24 cellular contexts compared by ENCODE assay signal in genomic region chr20:58546756-58547526, GRCh38. TPM values are rescaled to one million over a fixed set of nuclear protein-coding genes. Genes with fewer than 3 reads are reported as not detected.
DNase-seq lines count a peak whose midpoint lies in the region; ATAC-seq and TF ChIP-seq lines count a peak whose summit lies in the region.
"Had no signal": no experiment of that assay in that cellular context is flagged by ENCODE, and none has a peak within 500 bp of the region (broad histone marks: within the 10 kb centered on the region; RNA-seq: fewer than 3 reads in every experiment).

No MANE protein-coding gene starts in this region.

- H3K79me2 ChIP-seq in smooth muscle cell (ENCODE audit: low read depth) = no peaks in the 10 kb centered on the region

- H3K4me1 ChIP-seq in esophagus muscularis mucosa = peaks cover 0 to 25% (median 11%) of the 10 kb centered on the region in 4 donors
- peaks cover 18% of the 10 kb centered on the region for H3K4me1 ChIP-seq in smooth muscle cell (ENCODE audit: low read depth)
- no peaks in the 10 kb centered on the region for H3K4me1 ChIP-seq in left lung

- no peak for TF ChIP-seq POLR2A in esophagus muscularis mucosa (IDR thresholded peaks at IDR 0.05; ENCODE audit: low read depth)

- H3K27me3 ChIP-seq in esophagus muscularis mucosa (no peaks in the 10 kb centered on the region), smooth muscle cell (ENCODE audit: low read depth) (no peaks in the 10 kb centered on the region), left lung (peaks cover 7 to 25% of the 10 kb centered on the region in 2 donors)

- no peaks in the 10 kb centered on the region for H3F3A ChIP-seq in smooth muscle cell (ENCODE audit: low read depth)

- TF ChIP-seq CTCF in esophagus muscularis mucosa (IDR thresholded peaks at IDR 0.05) = no peak
- no peak for TF ChIP-seq CTCF in smooth muscle cell (IDR thresholded peaks at IDR 0.05; ENCODE audit: borderline replicate concordance, insufficient read depth, poor library complexity, severe bottlenecking)
- TF ChIP-seq CTCF in left lung (IDR thresholded peaks at IDR 0.05) = no peak

- H3K27ac ChIP-seq in esophagus muscularis mucosa (replicated peaks in 1 of 4) = no peak overlapping the region
- peak overlapping the region; percentile 44 for H3K27ac ChIP-seq in smooth muscle cell (ENCODE audit: low read depth)
- no peak overlapping the region for H3K27ac ChIP-seq in left lung
- H3K27ac ChIP-seq: dorsolateral prefrontal cortex, thoracic aorta had no signal

- no peak for ATAC-seq in left lung
- ATAC-seq in HG03025 (IDR thresholded peaks at IDR 0.05; ENCODE audit: low FRiP score, unreplicated experiment) = no peak
- ATAC-seq: GM12878, Right ventricle myocardium inferior had no signal

- peak; percentile 5 to 86 (median 51) for DNase-seq in NCI-H1417 (lab: John Stamatoyannopoulos, UW)
- no peak for DNase-seq in NCI-H1417 treated with DMSO at 0.1 percent for 48 hours (lab: John Stamatoyannopoulos, UW)
- DNase-seq in NCI-H748 (lab: John Stamatoyannopoulos, UW; ENCODE audit: unreplicated experiment) = peak; percentile 66
- DNase-seq in esophagus muscularis mucosa (ENCODE audit: extremely low spot score) = peak; percentile 62
- no peak for DNase-seq in smooth muscle cell (lab: John Stamatoyannopoulos, UW; ENCODE audit: unreplicated experiment)
- DNase-seq in left lung = no peak
- DNase-seq in D341Med (ENCODE audit: low spot score) = no peak
- DNase-seq: activated CD4-positive, alpha-beta T cell treated with anti-CD3 and anti-CD28 coated beads for 1 hour; activated naive CD4-positive, alpha-beta T cell treated with anti-CD3 and anti-CD28 coated beads, Interleukin-2, amount 50 U/mL, for 16 hours; AML-193; caudate nucleus; CD8-positive, alpha-beta memory T cell; DMS79; dorsolateral prefrontal cortex; naive B cell; NCI-H2171; NCI-H526; stimulated activated CD4-positive, alpha-beta T cell treated with anti-CD3 and anti-CD28 coated beads, Interleukin-1b, Interleukin-23, amount 100 ng/mL, for 48 hours had no signal

- intact Hi-C loops in esophagus muscularis mucosa (cut with DNase I) (no loop called here), left lung (cut with DNase I) (no loop called here)

- peak overlapping the region; percentile 25 for H3K4me2 ChIP-seq in smooth muscle cell

- H3K4me3 ChIP-seq in esophagus muscularis mucosa (no peak overlapping the region), smooth muscle cell (no peak overlapping the region), left lung (no peak overlapping the region)
- H3K4me3 ChIP-seq: dorsolateral prefrontal cortex, GM12878, thoracic aorta had no signal

- WGBS in esophagus muscularis mucosa = 63% methylated on average over 8 of the region's 17 CpGs
- WGBS in smooth muscle cell (ENCODE audit: low lambda C conversion rate) = 45% methylated on average over 17 of the region's 17 CpGs

- H4K20me1 ChIP-seq in smooth muscle cell (ENCODE audit: low read depth) = no peaks in the 10 kb centered on the region

- no peaks in the 10 kb centered on the region for H3K9me3 ChIP-seq in esophagus muscularis mucosa
- H3K9me3 ChIP-seq in smooth muscle cell (replicated peaks; ENCODE audit: low read depth) = no peaks in the 10 kb centered on the region
- H3K9me3 ChIP-seq in left lung = no peaks in the 10 kb centered on the region
- H3K9me3 ChIP-seq: thoracic aorta had no signal

- H3K9ac ChIP-seq in smooth muscle cell (ENCODE audit: low read depth) = no peak overlapping the region

- no peaks in the 10 kb centered on the region for H3K36me3 ChIP-seq in esophagus muscularis mucosa
- no peaks in the 10 kb centered on the region for H3K36me3 ChIP-seq in smooth muscle cell (ENCODE audit: low read depth)
- no peaks in the 10 kb centered on the region for H3K36me3 ChIP-seq in left lung
- H3K36me3 ChIP-seq: thoracic aorta had no signal

- no peak for TF ChIP-seq EP300 in esophagus muscularis mucosa (IDR thresholded peaks at IDR 0.05)

- no peak overlapping the region for H2AFZ ChIP-seq in smooth muscle cell (ENCODE audit: low read depth)

RNA-seq across cellular contexts. Expression of gene APCDD1L, which starts 31.7 kb away (rescaled TPM):
- total RNA-seq in esophagus muscularis mucosa = 1 to 10 TPM in 2 of 4 donors, under 1 TPM in 2; 0.33 to 1.7 (median 1.1) TPM
- total RNA-seq in smooth muscle cell = 8.1 and 9.4 TPM in 2 replicates
- 18.3 and 20.6 TPM in 2 replicates for polyA plus RNA-seq in smooth muscle cell
- under 1 TPM; 0.09 to 0.13 TPM for total RNA-seq in left lung
- total RNA-seq: activated CD8-positive, alpha-beta memory T cell treated with anti-CD3 and anti-CD28 coated beads for 36 hours; CD8-positive, alpha-beta memory T cell; GM12878; mesenteric fat pad had no signal
- polyA plus RNA-seq: CD8-positive, alpha-beta memory T cell had no signal

Comparison
In these comparisons a context has a peak if more than half of its experiments do, and no peak if none do; other contexts are left out.
1. DNase-seq: peak in NCI-H1417 (3 of 3), NCI-H748 (single experiment) and esophagus muscularis mucosa (single experiment); none in NCI-H1417 treated with DMSO at 0.1 percent for 48 hours (single experiment), smooth muscle cell (single experiment), left lung (0 of 2) and D341Med (single experiment).